ENCODE assay signal across 8 cellular contexts in the genomic region with DNA sequence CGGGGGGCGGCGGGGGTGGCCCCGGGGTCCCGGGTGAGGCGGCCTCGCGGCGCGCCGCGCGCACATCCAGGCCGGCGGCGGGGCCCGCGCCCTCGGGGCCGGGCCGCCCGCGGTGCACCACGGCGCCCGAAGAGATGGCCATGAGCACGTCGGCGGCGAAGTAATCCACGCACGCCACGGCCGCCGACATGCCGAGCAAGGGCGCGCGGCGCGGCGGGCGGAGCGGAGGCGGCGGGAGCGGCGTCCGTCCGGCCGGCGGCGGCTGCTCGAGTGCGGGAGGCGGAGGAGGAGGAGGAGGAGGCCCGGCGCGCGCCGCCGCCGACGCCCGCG. TPM values are rescaled to one million over a fixed set of nuclear protein-coding genes. Genes with fewer than 3 reads are reported as not detected.
DNase-seq lines count a peak whose midpoint lies in the region; ATAC-seq, FAIRE-seq and TF ChIP-seq lines count a peak whose summit lies in the region.

A gene (minus strand): TSS at position 272 of the 330 bp plus-strand sequence. CDS start 82 bp downstream, at position 190.

- TF ChIP-seq POLR2A in GM12891 (IDR thresholded peaks at IDR 0.05; ENCODE audit: low read depth, low read length): peak; percentile 44; the same call in 1 of the 2 replicates

- H3K4me3 Mint-ChIP-seq in natural killer cell treated with Interleukin-12 subunit alpha and Interleukin-12 subunit beta and Interleukin-15 and Interleukin-18, amount 100 ng/mL, for 72 hours: peak within 1 kb of the TSS; percentile 92

- ATAC-seq in natural killer cell treated with Interleukin-12 subunit alpha and Interleukin-12 subunit beta and Interleukin-15 and Interleukin-18, amount 100 ng/mL, for 72 hours: no peak
- no peak for ATAC-seq in HG03457 (IDR thresholded peaks at IDR 0.05; ENCODE audit: unreplicated experiment)

- no peak for FAIRE-seq in GM12891 (lab: Jason Lieb, UNC)

- WGBS in ectodermal cell, 2 experiments: 0 to 1% methylated on average over 66 of the region's 66 CpGs

- no peaks in the 10 kb centered on the region for H3K36me3 Mint-ChIP-seq in natural killer cell treated with Interleukin-12 subunit alpha and Interleukin-12 subunit beta and Interleukin-15 and Interleukin-18, amount 100 ng/mL, for 72 hours

- DNase-seq in GM12891 (ENCODE audit: insufficient read length, low spot score) (no peak), HK-2 (ENCODE audit: unreplicated experiment) (no peak), NCI-H187 (lab: John Stamatoyannopoulos, UW) (no peak), GM19238 (ENCODE audit: insufficient read length, low spot score) (no peak)
- no peak for DNase-seq in natural killer cell treated with Interleukin-12 subunit alpha and Interleukin-12 subunit beta and Interleukin-15 and Interleukin-18, amount 100 ng/mL, for 72 hours (ENCODE audit: low spot score)

- peaks cover 41% of the 10 kb centered on the region for H3K4me1 ChIP-seq in ectodermal cell (ENCODE audit: control insufficient read depth, insufficient read depth, low read length)

- peaks cover 9 to 14% of the 10 kb centered on the region in 2 donors for H3K4me1 Mint-ChIP-seq in natural killer cell treated with Interleukin-12 subunit alpha and Interleukin-12 subunit beta and Interleukin-15 and Interleukin-18, amount 100 ng/mL, for 72 hours (ENCODE audit: low read depth in 2 of 2)

- H3K27ac ChIP-seq in KOPT-K1 (ENCODE audit: low read depth, low read length, poor library complexity, severe bottlenecking) (peak within 1 kb of the TSS; percentile 90), ectodermal cell (ENCODE audit: insufficient read depth, low read depth, low read length, poor library complexity, severe bottlenecking) (peak within 1 kb of the TSS; percentile 91)

- no peaks in the 10 kb centered on the region for H3K9me3 Mint-ChIP-seq in natural killer cell treated with Interleukin-12 subunit alpha and Interleukin-12 subunit beta and Interleukin-15 and Interleukin-18, amount 100 ng/mL, for 72 hours

- peak within 1 kb of the TSS; percentile 75 for H3K4me3 ChIP-seq in ectodermal cell (ENCODE audit: insufficient read depth, low read depth, low read length)

- peak within 1 kb of the TSS; percentile 76 to 89 for H3K27ac Mint-ChIP-seq in natural killer cell treated with Interleukin-12 subunit alpha and Interleukin-12 subunit beta and Interleukin-15 and Interleukin-18, amount 100 ng/mL, for 72 hours

- peaks cover 47% of the 10 kb centered on the region for H3K27me3 ChIP-seq in ectodermal cell (ENCODE audit: control insufficient read depth, insufficient read depth, low read length, poor library complexity, severe bottlenecking)

- H3K27me3 Mint-ChIP-seq in natural killer cell treated with Interleukin-12 subunit alpha and Interleukin-12 subunit beta and Interleukin-15 and Interleukin-18, amount 100 ng/mL, for 72 hours: no peaks in the 10 kb centered on the region

- H3K36me3 ChIP-seq in KOPT-K1 (ENCODE audit: insufficient read depth, low read length) (no peaks in the 10 kb centered on the region; the same call in 1 of the 2 replicates), ectodermal cell (ENCODE audit: control insufficient read depth, insufficient read depth, low read length) (no peaks in the 10 kb centered on the region)

- H3K9me3 ChIP-seq in KOPT-K1 (ENCODE audit: insufficient read depth, low read length, poor library complexity, severe bottlenecking) (no peaks in the 10 kb centered on the region), ectodermal cell (ENCODE audit: control insufficient read depth, low read length) (no peaks in the 10 kb centered on the region)

TF ChIP-seq in GM12891, 5 proteins besides CTCF, POLR2A, EP300 and RAD21:
- TF ChIP-seq POLR2AphosphoS5 (IDR thresholded peaks at IDR 0.05; ENCODE audit: low read depth, low read length) (peak; percentile 31; the same call in 1 of the 2 replicates), PAX5 (IDR thresholded peaks at IDR 0.05; ENCODE audit: insufficient read depth, low read length, severe bottlenecking) (no peak), POU2F2 (IDR thresholded peaks at IDR 0.05; ENCODE audit: low read depth, low read length) (no peak), TAF1 (IDR thresholded peaks at IDR 0.05; ENCODE audit: low read depth, low read length) (peak; percentile 27; the same call in 1 of the 2 replicates), SPI1 (IDR thresholded peaks at IDR 0.05; ENCODE audit: low read depth, low read length) (no peak)

RNA-seq across cellular contexts. Expression of the gene that starts here (rescaled TPM):
- polyA plus RNA-seq in GM12891 (2012; ENCODE audit: low read depth, missing spikeins): 9.1 TPM
- 12.7 TPM for polyA plus RNA-seq in ectodermal cell (2013, experiment 1 of 4)
- 14.9 TPM for polyA plus RNA-seq in ectodermal cell (2013, experiment 2 of 4)
- polyA plus RNA-seq in ectodermal cell (2013, experiment 3 of 4): 17.7 TPM
- 15.5 TPM for polyA plus RNA-seq in ectodermal cell (2013, experiment 4 of 4)
- total RNA-seq in natural killer cell treated with Interleukin-12 subunit alpha and Interleukin-12 subunit beta and Interleukin-15 and Interleukin-18, amount 100 ng/mL, for 72 hours: 10 to 100 TPM; 18.0 to 49.8 TPM
